ENCODE assay signal across 8 cellular contexts in the genomic region with DNA sequence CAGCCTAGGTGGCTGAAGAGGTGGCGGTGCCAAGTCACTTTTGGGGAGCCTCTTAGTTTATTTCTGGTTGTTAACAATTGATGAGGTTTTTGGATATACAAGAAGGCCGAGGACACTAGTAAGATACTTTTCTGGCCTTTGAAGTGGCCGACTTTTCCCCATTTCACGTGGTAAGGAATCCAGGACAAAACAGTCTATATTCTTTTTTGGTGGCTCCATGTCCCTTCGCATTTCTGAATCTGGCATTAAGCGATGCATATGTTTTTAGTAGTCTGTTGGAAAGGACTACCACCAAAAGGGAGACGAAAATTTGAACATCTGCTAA. TPM values are rescaled to one million over a fixed set of nuclear protein-coding genes. Genes with fewer than 3 reads are reported as not detected.
DNase-seq lines count a peak whose midpoint lies in the region; ATAC-seq and TF ChIP-seq lines count a peak whose summit lies in the region.

No MANE protein-coding gene starts in this region.

- H3K4me1 ChIP-seq in right atrium auricular region (peaks cover 0 to 34% of the 10 kb centered on the region in 2 donors), mesodermal cell (ENCODE audit: control insufficient read depth, insufficient read depth, low read length, poor library complexity, severe bottlenecking) (peaks cover 3% of the 10 kb centered on the region)

- ATAC-seq in Right ventricle myocardium inferior (no peak), GM19395 (IDR thresholded peaks at IDR 0.05; ENCODE audit: unreplicated experiment) (no peak)

- H3K36me3 ChIP-seq in right atrium auricular region (peaks cover 35% of the 10 kb centered on the region), brain microvascular endothelial cell (replicated peaks) (peaks cover 23% of the 10 kb centered on the region), mesodermal cell (ENCODE audit: control insufficient read depth, insufficient read depth, low read length) (peaks cover 31% of the 10 kb centered on the region)

- H3K27me3 ChIP-seq in right atrium auricular region (no peaks in the 10 kb centered on the region), brain microvascular endothelial cell (replicated peaks) (no peaks in the 10 kb centered on the region)

- WGBS in mesodermal cell (ENCODE audit: insufficient coverage in 2 of 2), 2 experiments, result 33 to 41% methylated on average over 2 to 7 of the region's 7 CpGs

- intact Hi-C loops in Right ventricle myocardium inferior (cut with DNase I), result loop anchor here (2.0 kb wide), 1 partner anchor 39 kb away; no protein-coding TSS in a partner anchor

- H3K9me3 ChIP-seq in right atrium auricular region, result no peaks in the 10 kb centered on the region
- no peaks in the 10 kb centered on the region for H3K9me3 ChIP-seq in mesodermal cell (ENCODE audit: control insufficient read depth, low read length)

- H3K27ac ChIP-seq in right atrium auricular region (peak overlapping the region; percentile 97 to 98), brain microvascular endothelial cell (peak overlapping the region; percentile 13), mesodermal cell (ENCODE audit: low read depth, low read length, severe bottlenecking) (peak overlapping the region; percentile 49)

- TF ChIP-seq CTCF in right atrium auricular region (IDR thresholded peaks at IDR 0.05) (no peak), brain microvascular endothelial cell (IDR thresholded peaks at IDR 0.05; ENCODE audit: low read depth, low read length, missing control alignments) (no peak)

- H3K4me3 ChIP-seq in right atrium auricular region, result peak overlapping the region; percentile 90 to 95
- peak overlapping the region; percentile 82 for H3K4me3 ChIP-seq in brain microvascular endothelial cell (ENCODE audit: low read depth, low read length)
- peak overlapping the region; percentile 53 for H3K4me3 ChIP-seq in mesodermal cell (ENCODE audit: extremely low read depth, insufficient read depth, low read length, poor library complexity, severe bottlenecking)

- DNase-seq in right atrium auricular region (ENCODE audit: low spot score) (no peak), Right ventricle myocardium inferior (ENCODE audit: missing footprints) (no peak), brain microvascular endothelial cell (no peak), Ammon's horn (ENCODE audit: low spot score) (no peak), epidermal melanocyte (ENCODE audit: insufficient read length, low spot score) (no peak)
- DNase-seq in stimulated activated CD4-positive, alpha-beta T cell treated with anti-CD3 and anti-CD28 coated beads, Interleukin-12 subunit alpha, Interleukin-12 subunit beta, amount 100 ng/mL, for 4 hours, result no peak

- in situ Hi-C loops in brain microvascular endothelial cell (cut with HindIII; ENCODE audit: low pct_ligation_motif_present, low sequenced_read_pairs), result no loop called here

RNA-seq across cellular contexts. Expression of gene MLLT10, which starts 1.4 kb away (rescaled TPM):
- total RNA-seq in right atrium auricular region (10 to 100 TPM; 18.8 to 27.2 TPM), Right ventricle myocardium inferior (18.3 TPM)
- 45.1 TPM for polyA plus RNA-seq in mesodermal cell (2013, experiment 1 of 2)
- polyA plus RNA-seq in mesodermal cell (2013, experiment 2 of 2), result 40.1 TPM

RNA-seq across cellular contexts. Expression of gene SKIDA1, which starts 10.0 kb away (rescaled TPM):
- 1 to 10 TPM; 2.1 to 2.6 TPM for total RNA-seq in right atrium auricular region
- total RNA-seq in Right ventricle myocardium inferior, result 2.6 TPM
- polyA plus RNA-seq in mesodermal cell (2013, experiment 1 of 2), result 11.4 TPM
- polyA plus RNA-seq in mesodermal cell (2013, experiment 2 of 2), result 10.3 TPM

Comparison
In these comparisons a context has a peak if more than half of its experiments do, and no peak if none do; other contexts are left out.
1. H3K27ac ChIP-seq: peak in every context shown above with its lines; median percentile 98 in right atrium auricular region; 49 in mesodermal cell; 13 in brain microvascular endothelial cell.